13 cellular contexts compared by ENCODE assay signal in genomic region chr15:63490345-63491034, GRCh38. TPM values are rescaled to one million over a fixed set of nuclear protein-coding genes. Genes with fewer than 3 reads are reported as not detected.
A peak's percentile ranks its signal among the peaks of the same experiment; 100 is the strongest.
DNase-seq lines count a peak whose midpoint lies in the region; ATAC-seq and TF ChIP-seq lines count a peak whose summit lies in the region.
"Had no signal": no experiment of that assay in that cellular context is flagged by ENCODE, and none has a peak within 500 bp of the region (broad histone marks: within the 10 kb centered on the region; RNA-seq: fewer than 3 reads in every experiment).

No MANE protein-coding gene starts in this region.

- no peak overlapping the region for H3K9ac ChIP-seq in endodermal cell (ENCODE audit: extremely low read depth, low read length, poor library complexity, severe bottlenecking)

- no peaks in the 10 kb centered on the region for H3K27me3 ChIP-seq in endodermal cell (ENCODE audit: control insufficient read depth, insufficient read depth, low read length, poor library complexity, severe bottlenecking)

- H3K4me3 ChIP-seq in endodermal cell (ENCODE audit: low read length), result peak overlapping the region; percentile 51
- H3K4me3 ChIP-seq: SK-N-MC had no signal

- WGBS in endodermal cell (ENCODE audit: insufficient coverage in 1 of 2, insufficient read length in 1 of 2), 2 experiments, result 55 to 65% methylated on average over 3 to 4 of the region's 4 CpGs

- H3K4me1 Mint-ChIP-seq in endodermal cell, result peaks cover 40% of the 10 kb centered on the region

- peaks cover 14% of the 10 kb centered on the region for H3K27me3 Mint-ChIP-seq in endodermal cell (ENCODE audit: insufficient read depth)

- no peaks in the 10 kb centered on the region for H3K36me3 ChIP-seq in endodermal cell (ENCODE audit: control insufficient read depth, insufficient read depth, low read length)

- no peak overlapping the region for H3K27ac Mint-ChIP-seq in endodermal cell
- H3K27ac Mint-ChIP-seq: HFFc6 had no signal

- TF ChIP-seq CTCF in endodermal cell (conservative IDR thresholded peaks at IDR 0.05), result no peak

- ATAC-seq in stimulated activated naive CD8-positive, alpha-beta T cell treated with anti-CD3 and anti-CD28 coated beads, Interleukin-15, Interleukin-2, amounts not matched to agents 100 U/mL and 50 U/mL, for 24 hours, result peak; percentile 25

- H3K4me1 ChIP-seq in endodermal cell (ENCODE audit: control insufficient read depth, insufficient read depth, low read length), result peaks cover 13% of the 10 kb centered on the region

- no peaks in the 10 kb centered on the region for H3K9me3 ChIP-seq in endodermal cell (ENCODE audit: control insufficient read depth, low read length)

- H3K4me3 Mint-ChIP-seq in endodermal cell, result no peak overlapping the region
- H3K4me3 Mint-ChIP-seq: HFFc6 had no signal

- H3K36me3 Mint-ChIP-seq in endodermal cell (ENCODE audit: low read depth), result no peaks in the 10 kb centered on the region

- H3K9me3 Mint-ChIP-seq in endodermal cell, result no peaks in the 10 kb centered on the region
- H3K9me3 Mint-ChIP-seq: HFFc6 had no signal

- H3K27ac ChIP-seq in endodermal cell (ENCODE audit: low read depth, low read length), result no peak overlapping the region
- H3K27ac ChIP-seq: SK-N-MC had no signal

- DNase-seq in DMS53 (lab: John Stamatoyannopoulos, UW) (peak; percentile 28), DMS53 treated with DMSO at 0.1 percent for 48 hours (lab: John Stamatoyannopoulos, UW; ENCODE audit: unreplicated experiment) (no peak), NCI-H524 (lab: John Stamatoyannopoulos, UW) (peak; percentile 97 to 99), endodermal cell (peak; percentile 67), germinal center (ENCODE audit: low spot score) (no peak), amniotic stem cell (lab: John Stamatoyannopoulos, UW) (no peak), dermis blood vessel endothelial cell (no peak)
- no peak for DNase-seq in stimulated activated naive CD8-positive, alpha-beta T cell treated with anti-CD3 and anti-CD28 coated beads, Interleukin-15, Interleukin-2, amounts not matched to agents 100 U/mL and 50 U/mL, for 24 hours
- DNase-seq: anterior cingulate cortex; HFFc6; NCI-H1436 treated with DMSO at 0.1 percent for 48 hours; stimulated activated CD4-positive, alpha-beta T cell treated with anti-CD3 and anti-CD28 coated beads, Interleukin-15, amount 100 ng/mL, for 24 hours had no signal

RNA-seq across cellular contexts. Expression of gene USP3, which starts 13.9 kb away (rescaled TPM):
- total RNA-seq in endodermal cell, result 10 to 100 TPM; 51.5 to 52.5 TPM
- polyA plus RNA-seq in endodermal cell (2013, experiment 1 of 2), result 64.2 TPM
- 62.6 TPM for polyA plus RNA-seq in endodermal cell (2013, experiment 2 of 2)
- total RNA-seq in dermis blood vessel endothelial cell, result 39.7 and 47.6 TPM in 2 replicates

Comparison
In these comparisons a context has a peak if more than half of its experiments do, and no peak if none do; other contexts are left out.
1. DNase-seq: peak in DMS53 (single experiment), NCI-H524 (2 of 2) and endodermal cell (single experiment); none in DMS53 treated with DMSO at 0.1 percent for 48 hours (single experiment), stimulated activated naive CD8-positive, alpha-beta T cell treated with anti-CD3 and anti-CD28 coated beads, Interleukin-15, Interleukin-2, amounts not matched to agents 100 U/mL and 50 U/mL, for 24 hours (single experiment), germinal center (single experiment), amniotic stem cell (single experiment) and dermis blood vessel endothelial cell (single experiment).